In genomic region chr2:17792515-17792914, GRCh38 we compare ENCODE assay signal across 19 cellular contexts.
DNase-seq lines count a peak whose midpoint lies in the region; ATAC-seq and TF ChIP-seq lines count a peak whose summit lies in the region.
"Had no signal": no experiment of that assay in that cellular context is flagged by ENCODE, and none has a peak within 500 bp of the region (broad histone marks: within the 10 kb centered on the region; RNA-seq: fewer than 3 reads in every experiment).

No MANE protein-coding gene starts in this region.

- TF ChIP-seq CTCF in fibroblast of mammary gland (conservative IDR thresholded peaks at IDR 0.05; ENCODE audit: control insufficient read depth, insufficient read depth, low read depth, low read length) = no peak

- DNase-seq in HCEC 1CT = peak; percentile 7
- peak; percentile 45 for DNase-seq in fibroblast of mammary gland (ENCODE audit: low read depth)
- no peak for DNase-seq in NCI-H226
- no peak for DNase-seq in iPS-NIHi11 (ENCODE audit: low spot score)
- DNase-seq in stimulated activated CD8-positive, alpha-beta memory T cell treated with anti-CD3 and anti-CD28 coated beads, Interleukin-4, amount 100 ng/mL, for 48 hours = no peak
- no peak for DNase-seq in NCI-H2107 (lab: John Stamatoyannopoulos, UW)
- DNase-seq: activated CD4-positive, CD25-positive, alpha-beta regulatory T cell; activated naive CD4-positive, alpha-beta T cell treated with anti-CD3 and anti-CD28 coated beads, Interleukin-2, amount 10 ng/mL, durations not matched to agents 7 days and 5 days; islet precursor cell; KG1; NCI-H146; SHP77; spleen; stimulated activated naive CD4-positive, alpha-beta T cell; T-helper 17 cell had no signal

- ATAC-seq in GM18867 (IDR thresholded peaks at IDR 0.05; ENCODE audit: unreplicated experiment) (peak; percentile 43), HG03442 (IDR thresholded peaks at IDR 0.05; ENCODE audit: unreplicated experiment) (peak; percentile 46)
- ATAC-seq: esophagus mucosa, T-helper 17 cell had no signal

- H3K4me3 ChIP-seq in fibroblast of mammary gland (ENCODE audit: control insufficient read depth, low read depth, low read length) = no peak overlapping the region
- H3K4me3 ChIP-seq: prostate gland, spleen had no signal

Comparison
In these comparisons a context has a peak if more than half of its experiments do, and no peak if none do; other contexts are left out.
1. DNase-seq: peak in HCEC 1CT (single experiment) and fibroblast of mammary gland (single experiment); none in NCI-H226 (single experiment), iPS-NIHi11 (single experiment), stimulated activated CD8-positive, alpha-beta memory T cell treated with anti-CD3 and anti-CD28 coated beads, Interleukin-4, amount 100 ng/mL, for 48 hours (single experiment) and NCI-H2107 (single experiment).